In the genomic region with DNA sequence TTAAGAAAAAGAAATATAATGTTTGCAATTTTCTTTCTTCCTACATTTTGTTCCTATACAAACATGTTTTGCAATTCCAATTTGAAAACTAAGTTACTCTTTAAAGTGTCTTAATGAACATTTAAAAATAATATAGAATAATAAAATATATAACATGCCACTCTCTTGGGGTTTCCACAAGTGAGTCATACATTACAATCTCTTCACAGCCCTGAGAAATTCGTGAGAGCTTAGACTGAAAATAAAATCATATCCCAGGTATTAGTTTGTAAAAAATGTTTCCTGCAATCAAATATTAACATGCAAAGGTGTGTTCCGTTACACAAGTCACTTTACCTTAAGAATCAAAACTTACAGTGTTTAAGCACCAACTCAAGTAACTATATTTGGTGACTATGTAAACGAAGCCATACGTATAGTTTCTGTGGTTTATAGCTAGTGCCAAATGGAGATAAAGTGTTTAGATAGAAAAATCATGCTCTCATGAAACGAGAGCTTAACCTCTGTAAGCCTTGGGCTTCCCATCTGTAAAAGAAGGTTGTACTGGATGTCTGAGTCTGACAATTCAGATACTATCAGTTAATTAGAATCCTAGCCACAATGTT, we compare ENCODE assay signal across 17 cellular contexts.
DNase-seq lines count a peak whose midpoint lies in the region; ATAC-seq, FAIRE-seq and TF ChIP-seq lines count a peak whose summit lies in the region.
"Had no signal": no experiment of that assay in that cellular context is flagged by ENCODE, and none has a peak within 500 bp of the region (broad histone marks: within the 10 kb centered on the region; RNA-seq: fewer than 3 reads in every experiment).

No MANE protein-coding gene starts in this region.

- TF ChIP-seq CTCF in DOHH2 (IDR thresholded peaks at IDR 0.05; ENCODE audit: low read depth, low read length, poor library complexity, severe bottlenecking) (no peak), OCI-LY7 (conservative IDR thresholded peaks at IDR 0.05; ENCODE audit: low read length) (no peak), thyroid gland (IDR thresholded peaks at IDR 0.05) (no peak)

- BruUV-seq in OCI-LY7 (replicated peaks; lab: Mats Ljungman, UMichigan), result no TSS peak

- ATAC-seq in GM21360 (IDR thresholded peaks at IDR 0.05; ENCODE audit: unreplicated experiment), result peak; percentile 76
- peak; percentile 61 for ATAC-seq in HG02981 (IDR thresholded peaks at IDR 0.05; ENCODE audit: unreplicated experiment)
- ATAC-seq: activated CD8-positive, alpha-beta T cell treated with anti-CD3 and anti-CD28 coated beads for 36 hours; CD8-positive, alpha-beta T cell; pancreas had no signal

- H3K36me3 ChIP-seq in DOHH2 (ENCODE audit: control insufficient read depth, low read length) (no peaks in the 10 kb centered on the region), OCI-LY7 (ENCODE audit: insufficient read depth, low read length) (no peaks in the 10 kb centered on the region; the same call in 1 of the 2 replicates), thyroid gland (no peaks in the 10 kb centered on the region)
- H3K36me3 ChIP-seq: pancreas, suprapubic skin had no signal

- no peak overlapping the region for H3K4me3 ChIP-seq in DOHH2 (ENCODE audit: low read length)
- no peak overlapping the region for H3K4me3 ChIP-seq in OCI-LY7 (ENCODE audit: low read depth, low read length, poor library complexity, severe bottlenecking)
- no peak overlapping the region for H3K4me3 ChIP-seq in thyroid gland (replicated peaks in 1 of 3)
- H3K4me3 ChIP-seq: pancreas, suprapubic skin had no signal

- DNase-seq in OCI-LY7 (ENCODE audit: low spot score), result no peak
- no peak for DNase-seq in RCC 7860 (ENCODE audit: low spot score)
- no peak for DNase-seq in thyroid gland
- DNase-seq in stimulated activated CD4-positive, alpha-beta T cell treated with anti-CD3 and anti-CD28 coated beads, Interleukin-1b, Interleukin-23, amount 100 ng/mL, for 48 hours, result no peak
- DNase-seq in islet precursor cell, result no peak
- DNase-seq: activated CD8-positive, alpha-beta T cell treated with anti-CD3 and anti-CD28 coated beads for 36 hours; activated effector memory CD4-positive, alpha-beta T cell treated with Interleukin-2 at 50 U/mL for 16 hours; CD8-positive, alpha-beta T cell; HCEC 1CT; NCI-H2029; pancreas had no signal

- H4K20me1 ChIP-seq in DOHH2 (ENCODE audit: control insufficient read depth, insufficient read depth, low read depth, low read length) (no peaks in the 10 kb centered on the region), OCI-LY7 (ENCODE audit: insufficient read depth, low read length) (no peaks in the 10 kb centered on the region)

- H3K9me3 ChIP-seq in DOHH2 (ENCODE audit: control insufficient read depth, insufficient read depth, low read length) (no peaks in the 10 kb centered on the region), OCI-LY7 (ENCODE audit: low read length) (peaks cover 8% of the 10 kb centered on the region; the same call in 1 of the 2 replicates), thyroid gland (no peaks in the 10 kb centered on the region)
- H3K9me3 ChIP-seq: pancreas, suprapubic skin had no signal

- H3K9me2 ChIP-seq in DOHH2 (replicated peaks; ENCODE audit: control insufficient read depth, low read length) (no peaks in the 10 kb centered on the region), OCI-LY7 (ENCODE audit: insufficient read depth, low read length) (no peaks in the 10 kb centered on the region)

- intact Hi-C loops in OCI-LY7 (cut with micrococcal nuclease; ENCODE audit: unreplicated experiment), result no loop called here
- intact Hi-C loops in thyroid gland (cut with DNase I), result no loop called here

- FAIRE-seq in RCC 7860 (lab: Jason Lieb, UNC), result no peak
- FAIRE-seq: islet of Langerhans, pancreas had no signal

- WGBS in thyroid gland, 2 donors, result 52 to 57% methylated on average over 5 of the region's 5 CpGs

- no peak for TF ChIP-seq POLR2A in thyroid gland (IDR thresholded peaks at IDR 0.05)

- H3F3A ChIP-seq in DOHH2 (ENCODE audit: control insufficient read depth, insufficient read depth), result no peaks in the 10 kb centered on the region

- H3K27ac ChIP-seq in DOHH2 (ENCODE audit: low read depth, low read length) (no peak overlapping the region), OCI-LY7 (ENCODE audit: low read depth, low read length, poor library complexity, severe bottlenecking) (peak overlapping the region; percentile 26), thyroid gland (no peak overlapping the region)
- H3K27ac ChIP-seq: HL-60, pancreas, suprapubic skin had no signal

- CTCF ChIA-PET in OCI-LY7 (lab: Charles Lee; ENCODE audit: unreplicated experiment), result no interaction called here

- H3K79me2 ChIP-seq in DOHH2 (ENCODE audit: control insufficient read depth, low read length) (no peaks in the 10 kb centered on the region), OCI-LY7 (ENCODE audit: insufficient read depth, low read depth, low read length) (no peaks in the 10 kb centered on the region)

- peak overlapping the region; percentile 95 for H2AFZ ChIP-seq in OCI-LY7 (ENCODE audit: low read length)

- peak overlapping the region; percentile 2 for H3K4me2 ChIP-seq in DOHH2 (ENCODE audit: low read length)
- peak overlapping the region; percentile 23; the same call in 1 of the 2 replicates for H3K4me2 ChIP-seq in OCI-LY7 (ENCODE audit: low read length)

- POLR2A ChIA-PET in OCI-LY7 (lab: Charles Lee), result interaction anchor here (0.6 to 7.6 kb wide), 13 partner anchors 8 to 101 kb away, joined by 3 to 66 read pairs (median 7); no protein-coding TSS in a partner anchor

- peaks cover 11% of the 10 kb centered on the region for H3K4me1 ChIP-seq in DOHH2 (ENCODE audit: control insufficient read depth, low read length)
- peaks cover 14% of the 10 kb centered on the region for H3K4me1 ChIP-seq in OCI-LY7 (ENCODE audit: insufficient read depth, low read length, poor library complexity, severe bottlenecking)
- no peaks in the 10 kb centered on the region for H3K4me1 ChIP-seq in thyroid gland
- H3K4me1 ChIP-seq: pancreas, suprapubic skin had no signal

- H3K27me3 ChIP-seq in DOHH2 (ENCODE audit: control insufficient read depth, low read length) (no peaks in the 10 kb centered on the region), thyroid gland (no peaks in the 10 kb centered on the region)
- H3K27me3 ChIP-seq: pancreas, suprapubic skin had no signal
